ENCODE assay signal across 8 cellular contexts in the genomic region with DNA sequence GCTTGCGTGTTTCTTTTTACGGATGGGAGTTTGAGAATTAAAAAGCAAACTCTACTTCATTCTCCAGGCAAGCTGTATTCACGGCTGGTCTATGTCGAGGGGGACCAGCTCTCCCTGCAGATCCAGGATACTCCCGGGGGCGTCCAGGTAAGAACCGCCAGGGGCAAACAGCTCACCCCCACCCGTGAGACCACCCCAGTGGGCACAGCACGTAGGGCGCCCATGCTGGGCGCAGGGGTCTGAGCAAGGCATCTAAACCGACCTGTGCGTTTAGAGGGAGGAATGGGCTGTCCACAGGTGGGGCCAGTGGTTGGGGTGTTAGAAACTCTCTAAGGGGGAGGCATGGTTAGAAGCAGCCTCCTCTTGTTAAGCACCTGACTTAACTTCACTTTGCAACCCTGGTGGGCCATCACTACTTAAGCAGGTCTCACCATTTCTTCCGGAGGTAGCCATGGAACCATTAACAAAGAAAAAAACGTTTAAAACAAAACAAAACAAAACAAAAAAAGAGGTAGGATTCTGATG. TPM values are rescaled to one million over a fixed set of nuclear protein-coding genes. Genes with fewer than 3 reads are reported as not detected.
DNase-seq lines count a peak whose midpoint lies in the region; ATAC-seq, FAIRE-seq and TF ChIP-seq lines count a peak whose summit lies in the region.

No MANE protein-coding gene starts in this region.

- peak overlapping the region; percentile 92; the same call in 1 of the 2 replicates for H3K4me2 ChIP-seq in BLaER1
- peak overlapping the region; percentile 86 for H3K4me2 ChIP-seq in OCI-LY7 (ENCODE audit: low read length)
- H3K4me2 ChIP-seq in endothelial cell of umbilical vein (ENCODE audit: insufficient read depth, low read length), result peak overlapping the region; percentile 91

- H3K36me3 ChIP-seq in BLaER1 (no peaks in the 10 kb centered on the region), OCI-LY7 (ENCODE audit: insufficient read depth, low read length) (no peaks in the 10 kb centered on the region), endothelial cell of umbilical vein (ENCODE audit: control insufficient read depth in 2 of 2, extremely low read depth in 1 of 2, insufficient read depth in 2 of 2, low read length in 2 of 2) (no peaks in the 10 kb centered on the region), neutrophil (peaks cover 5% of the 10 kb centered on the region)

- BruUV-seq in OCI-LY7 (replicated peaks; lab: Mats Ljungman, UMichigan) (no TSS peak), endothelial cell of umbilical vein (replicated peaks; lab: Mats Ljungman, UMichigan) (no TSS peak)

- H3K9ac ChIP-seq in BLaER1 (no peak overlapping the region), endothelial cell of umbilical vein (replicated peaks; ENCODE audit: extremely low read depth, insufficient read depth, low read length) (no peak overlapping the region)

- H3K79me2 ChIP-seq in OCI-LY7 (ENCODE audit: insufficient read depth, low read depth, low read length) (no peaks in the 10 kb centered on the region), endothelial cell of umbilical vein (ENCODE audit: control insufficient read depth, insufficient read depth, low read length) (no peaks in the 10 kb centered on the region)

- H3K27me3 ChIP-seq in BLaER1, result no peaks in the 10 kb centered on the region
- peaks cover 18 to 21% of the 10 kb centered on the region in 2 experiments for H3K27me3 ChIP-seq in endothelial cell of umbilical vein (ENCODE audit: control insufficient read depth in 2 of 2, insufficient read depth in 2 of 2, low read length in 2 of 2)
- peaks cover 5% of the 10 kb centered on the region for H3K27me3 ChIP-seq in neutrophil

- FAIRE-seq in endothelial cell of umbilical vein (lab: Jason Lieb, UNC), result no peak

- H3K27ac ChIP-seq in BLaER1 (no peak overlapping the region), OCI-LY7 (ENCODE audit: low read depth, low read length, poor library complexity, severe bottlenecking) (no peak overlapping the region), endothelial cell of umbilical vein (ENCODE audit: insufficient read depth, low read depth, low read length) (no peak overlapping the region), neutrophil (no peak overlapping the region)

- no peaks in the 10 kb centered on the region for H3K9me1 ChIP-seq in endothelial cell of umbilical vein (replicated peaks; ENCODE audit: control insufficient read depth, extremely low read depth, insufficient read depth, low read length)

- H3K4me1 ChIP-seq in BLaER1 (peaks cover 6% of the 10 kb centered on the region; the same call in 1 of the 2 replicates), OCI-LY7 (ENCODE audit: insufficient read depth, low read length, poor library complexity, severe bottlenecking) (peaks cover 13% of the 10 kb centered on the region), endothelial cell of umbilical vein (ENCODE audit: control insufficient read depth, extremely low read depth, insufficient read depth, low read length) (peaks cover 16% of the 10 kb centered on the region), neutrophil (ENCODE audit: control insufficient read depth in 1 of 2, insufficient read depth in 1 of 2, low read depth in 1 of 2, low read length in 1 of 2) (peaks cover 34 to 40% of the 10 kb centered on the region in 2 experiments)

- intact Hi-C loops in OCI-LY7 (cut with micrococcal nuclease; ENCODE audit: unreplicated experiment), result loop anchor here (5.0 kb wide), 2 partner anchors 66 to 86 kb away; no protein-coding TSS in a partner anchor
- intact Hi-C loops in endothelial cell of umbilical vein (cut with micrococcal nuclease), result loop anchor here (2.0 to 5.0 kb wide), 2 partner anchors 91 to 179 kb away; partner anchors contain the start of gene MTIF3

- CTCF ChIA-PET in OCI-LY7 (lab: Charles Lee; ENCODE audit: unreplicated experiment), result no interaction called here
- CTCF ChIA-PET in endothelial cell of umbilical vein (lab: Charles Lee), result interaction anchor here (1.5 to 2.4 kb wide), 4 partner anchors 9 to 286 kb away, joined by 4 to 17 read pairs (median 10); no protein-coding TSS in a partner anchor

- no peaks in the 10 kb centered on the region for H3K9me2 ChIP-seq in OCI-LY7 (ENCODE audit: insufficient read depth, low read length)

- TF ChIP-seq POLR2A in endothelial cell of umbilical vein (IDR thresholded peaks at IDR 0.05; ENCODE audit: low read depth, low read length), result no peak

- DNase-seq in OCI-LY7 (ENCODE audit: low spot score) (no peak), endothelial cell of umbilical vein (ENCODE audit: low read depth, low spot score) (no peak), SK-N-DZ (ENCODE audit: low spot score) (no peak)
- DNase-seq in stimulated activated CD4-positive, alpha-beta T cell treated with anti-CD3 and anti-CD28 coated beads, Interleukin-2, amount 100 ng/mL, for 48 hours, result no peak

- H4K20me1 ChIP-seq in BLaER1, result no peaks in the 10 kb centered on the region
- 0 out of 2 replicates have a peak, but pooled peaks cover 4% of the 10 kb centered on the region for H4K20me1 ChIP-seq in OCI-LY7 (ENCODE audit: insufficient read depth, low read length)
- no peaks in the 10 kb centered on the region for H4K20me1 ChIP-seq in endothelial cell of umbilical vein (replicated peaks; ENCODE audit: control insufficient read depth, extremely low read depth, insufficient read depth, low read length)

- POLR2A ChIA-PET in OCI-LY7 (lab: Charles Lee), result interaction anchor here (1.0 kb wide), 1 partner anchor 53 kb away, joined by 4 read pairs; no protein-coding TSS in a partner anchor
- POLR2A ChIA-PET in endothelial cell of umbilical vein (lab: Charles Lee), result no interaction called here

- H3K4me3 ChIP-seq in BLaER1, result no peak overlapping the region
- H3K4me3 ChIP-seq in OCI-LY7 (ENCODE audit: low read depth, low read length, poor library complexity, severe bottlenecking), result peak overlapping the region; percentile 80
- peak overlapping the region; percentile 36 to 71 (median 67) for H3K4me3 ChIP-seq in endothelial cell of umbilical vein (replicated peaks in 1 of 3; ENCODE audit: insufficient read depth in 1 of 3, low read depth in 1 of 3, low read length in 3 of 3)
- peak overlapping the region; percentile 88 to 100 for H3K4me3 ChIP-seq in neutrophil (ENCODE audit: low read depth in 1 of 2, low read length in 1 of 2)

- H2AFZ ChIP-seq in OCI-LY7 (ENCODE audit: low read length), result peak overlapping the region; percentile 96
- no peak overlapping the region for H2AFZ ChIP-seq in endothelial cell of umbilical vein (ENCODE audit: low read depth, low read length)

- no peaks in the 10 kb centered on the region for H3K9me3 ChIP-seq in BLaER1
- H3K9me3 ChIP-seq in OCI-LY7 (ENCODE audit: low read length), result no peaks in the 10 kb centered on the region
- no peaks in the 10 kb centered on the region for H3K9me3 ChIP-seq in endothelial cell of umbilical vein (replicated peaks; ENCODE audit: control insufficient read depth, insufficient read depth, low read length)
- no peaks in the 10 kb centered on the region for H3K9me3 ChIP-seq in neutrophil

- no peak for TF ChIP-seq CTCF in OCI-LY7 (conservative IDR thresholded peaks at IDR 0.05; ENCODE audit: low read length)
- no peak for TF ChIP-seq CTCF in endothelial cell of umbilical vein (IDR thresholded peaks at IDR 0.05; ENCODE audit: extremely low read depth in 1 of 2, insufficient read depth in 1 of 2, low read depth in 1 of 2, low read length in 2 of 2)
- TF ChIP-seq CTCF in neutrophil (IDR thresholded peaks at IDR 0.05), result no peak

- ATAC-seq in GM18511 (IDR thresholded peaks at IDR 0.05; ENCODE audit: unreplicated experiment) (no peak), HG03095 (IDR thresholded peaks at IDR 0.05; ENCODE audit: unreplicated experiment) (no peak)

- dilution Hi-C loops in endothelial cell of umbilical vein (cut with MboI; ENCODE audit: extremely low pct_ligation_motif_present, low sequenced_read_pairs), result no loop called here

TF ChIP-seq in endothelial cell of umbilical vein, 7 proteins besides CTCF, POLR2A, EP300 and RAD21 (continues in another document):
- TF ChIP-seq JUN (IDR thresholded peaks at IDR 0.05; ENCODE audit: borderline replicate concordance, insufficient read depth, insufficient read length, low read depth) (no peak), MYC (IDR thresholded peaks at IDR 0.05; ENCODE audit: low read depth, low read length) (no peak), FOS (IDR thresholded peaks at IDR 0.05; ENCODE audit: borderline replicate concordance, insufficient read depth, low read length) (no peak), EZH2 (IDR thresholded peaks at IDR 0.05; ENCODE audit: borderline replicate concordance, low read depth, low read length, severe bottlenecking) (no peak), POLR2AphosphoS5 (IDR thresholded peaks at IDR 0.05; ENCODE audit: insufficient read depth, low read depth, low read length) (no peak)

RNA-seq across cellular contexts. Expression of gene RASL11A, which starts 1.0 kb away (rescaled TPM):
- 1.3 and 5.1 TPM in 2 replicates for total RNA-seq in OCI-LY7 (2014; rRNA removed; shearing (Covaris generic))
- total RNA-seq in OCI-LY7 (2022) (1.4 and 2.4 TPM in 2 replicates), endothelial cell of umbilical vein (1.3 and 2.1 TPM in 2 replicates)
- polyA plus RNA-seq in endothelial cell of umbilical vein, result 1.2 and 1.5 TPM in 2 replicates
- polyA plus RNA-seq in endothelial cell of umbilical vein (2011; cell fraction: cytosol; rRNA removed), result 0.94 and 1.2 TPM in 2 replicates
- polyA plus RNA-seq in endothelial cell of umbilical vein (2011; cell fraction: nucleus; rRNA removed), result 1.2 and 1.4 TPM in 2 replicates
- polyA plus RNA-seq in endothelial cell of umbilical vein (2012), result 1.4 and 2.4 TPM in 2 replicates
- polyA minus RNA-seq in endothelial cell of umbilical vein, result 1.6 and 2.8 TPM in 2 replicates
- 3.1 TPM for polyA minus RNA-seq in endothelial cell of umbilical vein (2011; cell fraction: cytosol; rRNA and poly(A)+ RNA removed)
- 0.63 and 0.82 TPM in 2 replicates for polyA minus RNA-seq in endothelial cell of umbilical vein (2011; cell fraction: nucleus; rRNA and poly(A)+ RNA removed)
- 9.6 and 13.2 TPM in 2 replicates for polyA plus RNA-seq in SK-N-DZ (2014; cell fraction: cytosol; rRNA removed)
- polyA plus RNA-seq in SK-N-DZ (2014; cell fraction: nucleus; rRNA removed), result 6.0 and 6.5 TPM in 2 replicates

RNA-seq across cellular contexts. Expression of gene RPL21, which starts 20.3 kb away (rescaled TPM):
- total RNA-seq in OCI-LY7 (2014; rRNA removed; shearing (Covaris generic)), result 1,266 and 1,706 TPM in 2 replicates
- total RNA-seq in OCI-LY7 (2022), result 1,530 and 1,738 TPM in 2 replicates
- 871 and 890 TPM in 2 replicates for total RNA-seq in endothelial cell of umbilical vein
- polyA plus RNA-seq in endothelial cell of umbilical vein, result 310 and 585 TPM in 2 replicates
- 907 and 1,246 TPM in 2 replicates for polyA plus RNA-seq in endothelial cell of umbilical vein (2011; cell fraction: cytosol; rRNA removed)
- 296 and 362 TPM in 2 replicates for polyA plus RNA-seq in endothelial cell of umbilical vein (2011; cell fraction: nucleus; rRNA removed)
- polyA plus RNA-seq in endothelial cell of umbilical vein (2012), result 1,750 and 1,844 TPM in 2 replicates
- polyA minus RNA-seq in endothelial cell of umbilical vein, result 104 TPM in 2 replicates
- 222 TPM for polyA minus RNA-seq in endothelial cell of umbilical vein (2011; cell fraction: cytosol; rRNA and poly(A)+ RNA removed)
- 122 and 134 TPM in 2 replicates for polyA minus RNA-seq in endothelial cell of umbilical vein (2011; cell fraction: nucleus; rRNA and poly(A)+ RNA removed)
- polyA plus RNA-seq in SK-N-DZ (2014; cell fraction: cytosol; rRNA removed), result 2,704 and 3,032 TPM in 2 replicates
- polyA plus RNA-seq in SK-N-DZ (2014; cell fraction: nucleus; rRNA removed), result 1,401 and 2,146 TPM in 2 replicates
